Comparison of ENCODE assay signal across 1 cellular context in the genomic region with DNA sequence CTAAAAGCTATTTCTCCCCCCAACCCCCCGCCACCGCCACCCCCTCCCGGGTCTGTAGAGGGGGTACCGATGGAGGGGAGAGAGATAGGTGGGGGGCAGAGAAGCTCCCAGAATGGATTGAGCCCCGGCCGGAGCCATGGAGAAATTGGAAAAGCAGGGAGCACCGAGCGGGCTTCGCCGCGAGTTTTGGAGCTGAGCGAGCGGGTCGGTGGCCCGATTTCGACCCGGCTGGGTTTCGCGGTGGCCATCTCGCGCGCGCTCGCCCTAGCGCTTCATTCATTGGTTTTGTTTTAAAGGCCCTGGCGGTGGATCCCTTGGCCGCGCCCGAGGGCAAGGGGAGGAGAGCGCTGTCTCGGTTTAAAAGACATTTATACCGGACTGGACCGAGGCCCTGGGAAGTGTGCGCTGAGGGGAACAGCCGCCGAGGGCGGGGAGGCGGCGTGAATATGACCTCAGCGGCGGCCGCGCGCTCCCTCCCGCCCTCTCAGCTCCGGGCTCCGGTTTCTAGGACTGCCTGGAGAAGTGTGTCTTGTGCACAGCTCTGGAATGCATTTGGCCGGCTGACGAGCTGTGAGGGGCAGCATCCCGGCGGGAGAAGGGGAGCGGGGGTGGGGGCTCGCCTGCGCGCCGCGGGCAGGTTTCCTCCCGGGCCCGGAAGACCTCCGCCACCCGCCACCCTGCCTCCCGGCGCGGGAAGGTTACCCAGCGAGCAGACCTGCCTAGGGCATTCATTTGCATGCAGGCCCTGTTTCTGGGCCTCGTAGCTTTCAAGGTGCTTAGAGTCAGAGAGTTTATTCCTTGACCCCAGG.
TF ChIP-seq lines count a peak whose summit lies in the region.

No MANE protein-coding gene starts in this region.

TF ChIP-seq in K562, 482 proteins besides CTCF, POLR2A, EP300 and RAD21 (continued from another document):
- TF ChIP-seq ATF1 (CRISPR knock-in tag; IDR thresholded peaks at IDR 0.05), result no peak
- TF ChIP-seq ATF1 (tag; IDR thresholded peaks at IDR 0.05), result peak; percentile 48; the same call in 1 of the 2 replicates
- TF ChIP-seq, protein P1, sequence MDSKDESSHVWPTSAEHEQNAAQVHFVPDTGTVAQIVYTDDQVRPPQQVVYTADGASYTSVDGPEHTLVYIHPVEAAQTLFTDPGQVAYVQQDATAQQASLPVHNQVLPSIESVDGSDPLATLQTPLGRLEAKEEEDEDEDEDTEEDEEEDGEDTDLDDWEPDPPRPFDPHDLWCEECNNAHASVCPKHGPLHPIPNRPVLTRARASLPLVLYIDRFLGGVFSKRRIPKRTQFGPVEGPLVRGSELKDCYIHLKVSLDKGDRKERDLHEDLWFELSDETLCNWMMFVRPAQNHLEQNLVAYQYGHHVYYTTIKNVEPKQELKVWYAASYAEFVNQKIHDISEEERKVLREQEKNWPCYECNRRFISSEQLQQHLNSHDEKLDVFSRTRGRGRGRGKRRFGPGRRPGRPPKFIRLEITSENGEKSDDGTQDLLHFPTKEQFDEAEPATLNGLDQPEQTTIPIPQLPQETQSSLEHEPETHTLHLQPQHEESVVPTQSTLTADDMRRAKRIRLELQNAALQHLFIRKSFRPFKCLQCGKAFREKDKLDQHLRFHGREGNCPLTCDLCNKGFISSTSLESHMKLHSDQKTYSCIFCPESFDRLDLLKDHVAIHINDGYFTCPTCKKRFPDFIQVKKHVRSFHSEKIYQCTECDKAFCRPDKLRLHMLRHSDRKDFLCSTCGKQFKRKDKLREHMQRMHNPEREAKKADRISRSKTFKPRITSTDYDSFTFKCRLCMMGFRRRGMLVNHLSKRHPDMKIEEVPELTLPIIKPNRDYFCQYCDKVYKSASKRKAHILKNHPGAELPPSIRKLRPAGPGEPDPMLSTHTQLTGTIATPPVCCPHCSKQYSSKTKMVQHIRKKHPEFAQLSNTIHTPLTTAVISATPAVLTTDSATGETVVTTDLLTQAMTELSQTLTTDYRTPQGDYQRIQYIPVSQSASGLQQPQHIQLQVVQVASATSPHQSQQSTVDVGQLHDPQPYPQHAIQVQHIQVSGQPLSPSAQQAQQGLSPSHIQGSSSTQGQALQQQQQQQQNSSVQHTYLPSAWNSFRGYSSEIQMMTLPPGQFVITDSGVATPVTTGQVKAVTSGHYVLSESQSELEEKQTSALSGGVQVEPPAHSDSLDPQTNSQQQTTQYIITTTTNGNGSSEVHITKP (IDR thresholded peaks at IDR 0.05; ENCODE audit: partially characterized antibody), result no peak
- TF ChIP-seq TCF3 (CRISPR knock-in tag; IDR thresholded peaks at IDR 0.05), result no peak
- TF ChIP-seq NFIX (CRISPR knock-in tag; IDR thresholded peaks at IDR 0.05; ENCODE audit: low read depth), result no peak
- TF ChIP-seq, protein P2, sequence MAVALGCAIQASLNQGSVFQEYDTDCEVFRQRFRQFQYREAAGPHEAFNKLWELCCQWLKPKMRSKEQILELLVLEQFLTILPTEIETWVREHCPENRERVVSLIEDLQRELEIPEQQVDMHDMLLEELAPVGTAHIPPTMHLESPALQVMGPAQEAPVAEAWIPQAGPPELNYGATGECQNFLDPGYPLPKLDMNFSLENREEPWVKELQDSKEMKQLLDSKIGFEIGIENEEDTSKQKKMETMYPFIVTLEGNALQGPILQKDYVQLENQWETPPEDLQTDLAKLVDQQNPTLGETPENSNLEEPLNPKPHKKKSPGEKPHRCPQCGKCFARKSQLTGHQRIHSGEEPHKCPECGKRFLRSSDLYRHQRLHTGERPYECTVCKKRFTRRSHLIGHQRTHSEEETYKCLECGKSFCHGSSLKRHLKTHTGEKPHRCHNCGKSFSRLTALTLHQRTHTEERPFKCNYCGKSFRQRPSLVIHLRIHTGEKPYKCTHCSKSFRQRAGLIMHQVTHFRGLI (CRISPR knock-in tag; IDR thresholded peaks at IDR 0.05), result no peak
- no peak for TF ChIP-seq ZNF3 (CRISPR knock-in tag; IDR thresholded peaks at IDR 0.05)
- TF ChIP-seq, protein P3, sequence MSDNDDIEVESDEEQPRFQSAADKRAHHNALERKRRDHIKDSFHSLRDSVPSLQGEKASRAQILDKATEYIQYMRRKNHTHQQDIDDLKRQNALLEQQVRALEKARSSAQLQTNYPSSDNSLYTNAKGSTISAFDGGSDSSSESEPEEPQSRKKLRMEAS (CRISPR knock-in tag; IDR thresholded peaks at IDR 0.05), result 0 out of 2 replicates have a peak, but pooled peaks have one; percentile 44
- TF ChIP-seq L3MBTL2 (IDR thresholded peaks at IDR 0.05), result peak; percentile 82
- 0 out of 2 replicates have a peak, but pooled peaks have one; percentile 30 for TF ChIP-seq ZNF766 (CRISPR knock-in tag; conservative IDR thresholded peaks at IDR 0.05)
- peak; percentile 58; the same call in 1 of the 2 replicates for TF ChIP-seq RB1 (IDR thresholded peaks at IDR 0.05; ENCODE audit: low read depth)
- TF ChIP-seq SMC3 (conservative IDR thresholded peaks at IDR 0.05; ENCODE audit: insufficient read depth, low read depth, low read length), result no peak
- no peak for TF ChIP-seq ZBTB17 (CRISPR knock-in tag; IDR thresholded peaks at IDR 0.05)
- no peak for TF ChIP-seq TOE1 (IDR thresholded peaks at IDR 0.05; ENCODE audit: borderline replicate concordance)
- TF ChIP-seq TOE1 (CRISPR knock-in tag; IDR thresholded peaks at IDR 0.05; ENCODE audit: borderline replicate concordance, low read depth), result no peak
- 0 out of 2 replicates have a peak, but pooled peaks have one; percentile 8 for TF ChIP-seq MYC (IDR thresholded peaks at IDR 0.05; ENCODE audit: low read depth, low read length)
- TF ChIP-seq MYC (CRISPR knock-in tag; IDR thresholded peaks at IDR 0.05; ENCODE audit: borderline replicate concordance, low read depth), result 0 out of 2 replicates have a peak, but pooled peaks have one; percentile 51
- TF ChIP-seq NR2C1 (IDR thresholded peaks at IDR 0.05), result no peak
- no peak for TF ChIP-seq NR2C1 (tag; IDR thresholded peaks at IDR 0.05)
- TF ChIP-seq, protein P4, sequence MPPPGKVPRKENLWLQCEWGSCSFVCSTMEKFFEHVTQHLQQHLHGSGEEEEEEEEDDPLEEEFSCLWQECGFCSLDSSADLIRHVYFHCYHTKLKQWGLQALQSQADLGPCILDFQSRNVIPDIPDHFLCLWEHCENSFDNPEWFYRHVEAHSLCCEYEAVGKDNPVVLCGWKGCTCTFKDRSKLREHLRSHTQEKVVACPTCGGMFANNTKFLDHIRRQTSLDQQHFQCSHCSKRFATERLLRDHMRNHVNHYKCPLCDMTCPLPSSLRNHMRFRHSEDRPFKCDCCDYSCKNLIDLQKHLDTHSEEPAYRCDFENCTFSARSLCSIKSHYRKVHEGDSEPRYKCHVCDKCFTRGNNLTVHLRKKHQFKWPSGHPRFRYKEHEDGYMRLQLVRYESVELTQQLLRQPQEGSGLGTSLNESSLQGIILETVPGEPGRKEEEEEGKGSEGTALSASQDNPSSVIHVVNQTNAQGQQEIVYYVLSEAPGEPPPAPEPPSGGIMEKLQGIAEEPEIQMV (tag; conservative IDR thresholded peaks at IDR 0.05; ENCODE audit: low read depth), result no peak
- TF ChIP-seq, protein P5, sequence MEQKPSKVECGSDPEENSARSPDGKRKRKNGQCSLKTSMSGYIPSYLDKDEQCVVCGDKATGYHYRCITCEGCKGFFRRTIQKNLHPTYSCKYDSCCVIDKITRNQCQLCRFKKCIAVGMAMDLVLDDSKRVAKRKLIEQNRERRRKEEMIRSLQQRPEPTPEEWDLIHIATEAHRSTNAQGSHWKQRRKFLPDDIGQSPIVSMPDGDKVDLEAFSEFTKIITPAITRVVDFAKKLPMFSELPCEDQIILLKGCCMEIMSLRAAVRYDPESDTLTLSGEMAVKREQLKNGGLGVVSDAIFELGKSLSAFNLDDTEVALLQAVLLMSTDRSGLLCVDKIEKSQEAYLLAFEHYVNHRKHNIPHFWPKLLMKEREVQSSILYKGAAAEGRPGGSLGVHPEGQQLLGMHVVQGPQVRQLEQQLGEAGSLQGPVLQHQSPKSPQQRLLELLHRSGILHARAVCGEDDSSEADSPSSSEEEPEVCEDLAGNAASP (IDR thresholded peaks at IDR 0.05), result no peak
- TF ChIP-seq, protein P6, sequence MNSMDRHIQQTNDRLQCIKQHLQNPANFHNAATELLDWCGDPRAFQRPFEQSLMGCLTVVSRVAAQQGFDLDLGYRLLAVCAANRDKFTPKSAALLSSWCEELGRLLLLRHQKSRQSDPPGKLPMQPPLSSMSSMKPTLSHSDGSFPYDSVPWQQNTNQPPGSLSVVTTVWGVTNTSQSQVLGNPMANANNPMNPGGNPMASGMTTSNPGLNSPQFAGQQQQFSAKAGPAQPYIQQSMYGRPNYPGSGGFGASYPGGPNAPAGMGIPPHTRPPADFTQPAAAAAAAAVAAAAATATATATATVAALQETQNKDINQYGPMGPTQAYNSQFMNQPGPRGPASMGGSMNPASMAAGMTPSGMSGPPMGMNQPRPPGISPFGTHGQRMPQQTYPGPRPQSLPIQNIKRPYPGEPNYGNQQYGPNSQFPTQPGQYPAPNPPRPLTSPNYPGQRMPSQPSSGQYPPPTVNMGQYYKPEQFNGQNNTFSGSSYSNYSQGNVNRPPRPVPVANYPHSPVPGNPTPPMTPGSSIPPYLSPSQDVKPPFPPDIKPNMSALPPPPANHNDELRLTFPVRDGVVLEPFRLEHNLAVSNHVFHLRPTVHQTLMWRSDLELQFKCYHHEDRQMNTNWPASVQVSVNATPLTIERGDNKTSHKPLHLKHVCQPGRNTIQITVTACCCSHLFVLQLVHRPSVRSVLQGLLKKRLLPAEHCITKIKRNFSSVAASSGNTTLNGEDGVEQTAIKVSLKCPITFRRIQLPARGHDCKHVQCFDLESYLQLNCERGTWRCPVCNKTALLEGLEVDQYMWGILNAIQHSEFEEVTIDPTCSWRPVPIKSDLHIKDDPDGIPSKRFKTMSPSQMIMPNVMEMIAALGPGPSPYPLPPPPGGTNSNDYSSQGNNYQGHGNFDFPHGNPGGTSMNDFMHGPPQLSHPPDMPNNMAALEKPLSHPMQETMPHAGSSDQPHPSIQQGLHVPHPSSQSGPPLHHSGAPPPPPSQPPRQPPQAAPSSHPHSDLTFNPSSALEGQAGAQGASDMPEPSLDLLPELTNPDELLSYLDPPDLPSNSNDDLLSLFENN (IDR thresholded peaks at IDR 0.05; ENCODE audit: low read depth in 2 of 2, low read length in 2 of 2), result no peak
- TF ChIP-seq YY1 (IDR thresholded peaks at IDR 0.05; ENCODE audit: borderline replicate concordance in 1 of 3, control insufficient read depth in 1 of 3, extremely low read depth in 1 of 3, insufficient read depth in 3 of 3, insufficient read length in 1 of 3, insufficient replicate concordance in 2 of 3, low read depth in 1 of 3, low read length in 2 of 3), result peak in 1 of 3 experiments; percentile 27
- no peak for TF ChIP-seq POLR2H (tag; IDR thresholded peaks at IDR 0.05; ENCODE audit: low read depth)
- peak; percentile 74 for TF ChIP-seq CXXC5 (CRISPR knock-in tag; IDR thresholded peaks at IDR 0.05)
- TF ChIP-seq, protein P7, sequence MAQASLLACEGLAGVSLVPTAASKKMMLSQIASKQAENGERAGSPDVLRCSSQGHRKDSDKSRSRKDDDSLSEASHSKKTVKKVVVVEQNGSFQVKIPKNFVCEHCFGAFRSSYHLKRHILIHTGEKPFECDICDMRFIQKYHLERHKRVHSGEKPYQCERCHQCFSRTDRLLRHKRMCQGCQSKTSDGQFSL (CRISPR knock-in tag; IDR thresholded peaks at IDR 0.05), result no peak
- TF ChIP-seq, protein P7 (tag; IDR thresholded peaks at IDR 0.05), result no peak
- no peak for TF ChIP-seq ZFP30 (CRISPR knock-in tag; IDR thresholded peaks at IDR 0.05; ENCODE audit: borderline replicate concordance)
- no peak for TF ChIP-seq ETS2 (tag; IDR thresholded peaks at IDR 0.05; ENCODE audit: borderline replicate concordance, poor library complexity, severe bottlenecking)
- TF ChIP-seq PML (IDR thresholded peaks at IDR 0.05; ENCODE audit: low read length), result no peak
- TF ChIP-seq FOXM1 (IDR thresholded peaks at IDR 0.05; ENCODE audit: low read depth), result no peak
- TF ChIP-seq FOXM1 (CRISPR knock-in tag; IDR thresholded peaks at IDR 0.05; ENCODE audit: low read depth), result no peak
- TF ChIP-seq CEBPG (CRISPR knock-in tag; IDR thresholded peaks at IDR 0.05), result no peak
- TF ChIP-seq CEBPG (tag; conservative IDR thresholded peaks at IDR 0.05 in 1 of 2, IDR thresholded peaks at IDR 0.05 in 1 of 2), result peak; percentile 38 to 60; a peak in 1 of 4 replicates
- no peak for TF ChIP-seq TCF7L2 (IDR thresholded peaks at IDR 0.05; ENCODE audit: low read depth, low read length)
- TF ChIP-seq TBP (optimal IDR thresholded peaks at IDR 0.05; ENCODE audit: low read depth, low read length), result no peak
- no peak for TF ChIP-seq ZNF146 (CRISPR knock-in tag; IDR thresholded peaks at IDR 0.05; ENCODE audit: unreplicated experiment)
- TF ChIP-seq RFX1 (IDR thresholded peaks at IDR 0.05), result no peak
- no peak for TF ChIP-seq MLX (CRISPR knock-in tag; conservative IDR thresholded peaks at IDR 0.05)
